15 cellular contexts compared by ENCODE assay signal in the genomic region with DNA sequence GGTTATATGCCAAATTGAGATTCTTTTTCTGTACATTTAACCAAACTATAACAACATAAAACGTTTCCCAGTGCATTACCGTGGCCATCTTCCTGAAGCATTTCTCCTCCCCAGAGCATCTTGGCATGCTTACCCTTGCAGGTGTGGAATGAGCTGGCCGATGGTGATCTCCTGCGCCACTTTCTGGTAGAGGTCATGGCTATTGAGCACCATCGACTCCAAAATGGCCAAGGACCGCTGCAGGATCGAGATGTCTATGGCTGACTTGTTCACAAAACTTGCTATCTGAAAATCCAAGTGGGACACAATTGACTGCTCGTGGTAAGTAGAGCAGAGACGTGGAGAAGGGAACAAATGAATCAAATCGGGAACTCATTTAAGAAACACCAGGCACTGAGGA.
DNase-seq lines count a peak whose midpoint lies in the region; ATAC-seq and TF ChIP-seq lines count a peak whose summit lies in the region.
"Had no signal": no experiment of that assay in that cellular context is flagged by ENCODE, and none has a peak within 500 bp of the region (broad histone marks: within the 10 kb centered on the region; RNA-seq: fewer than 3 reads in every experiment).

No MANE protein-coding gene starts in this region.

- no peaks in the 10 kb centered on the region for H3K9me3 ChIP-seq in neural progenitor cell (ENCODE audit: low read depth)
- H3K9me3 ChIP-seq: A549, BE2C, Caco-2 had no signal

- H3K4me2 ChIP-seq in GM23338 (peak overlapping the region; percentile 34; the same call in 1 of the 2 replicates), neural progenitor cell (no peak overlapping the region)
- H3K4me2 ChIP-seq: A549 had no signal

- no peaks in the 10 kb centered on the region for H3K36me3 ChIP-seq in GM23338 (ENCODE audit: insufficient read depth)
- H3K36me3 ChIP-seq in neural progenitor cell, result no peaks in the 10 kb centered on the region
- H3K36me3 ChIP-seq: BE2C had no signal

- 0 out of 2 replicates have a peak overlapping the region, but pooled peaks have one; percentile 20 for H3K27ac Mint-ChIP-seq in GM23338
- H3K27ac Mint-ChIP-seq in WTC11, result peak overlapping the region; percentile 14
- H3K27ac Mint-ChIP-seq in neural progenitor cell, result peak overlapping the region; percentile 46

- H3F3A ChIP-seq in GM23338 (replicated peaks; ENCODE audit: low read depth) (no peaks in the 10 kb centered on the region), neural progenitor cell (ENCODE audit: low read depth) (no peaks in the 10 kb centered on the region)

- CTCF ChIA-PET in WTC11 (lab: Charles Lee), result interaction anchor here (1.0 to 2.1 kb wide), 3 partner anchors 9 to 26 kb away, joined by 4 to 7 read pairs (median 6); no protein-coding TSS in a partner anchor

- H3K27me3 Mint-ChIP-seq in GM23338 (ENCODE audit: insufficient read depth, low read depth, poor library complexity), result no peaks in the 10 kb centered on the region
- H3K27me3 Mint-ChIP-seq in WTC11 (ENCODE audit: low read depth), result no peaks in the 10 kb centered on the region
- peaks cover 6% of the 10 kb centered on the region for H3K27me3 Mint-ChIP-seq in neural progenitor cell (ENCODE audit: insufficient read depth, low read depth)

- H3K4me1 ChIP-seq in GM23338 (ENCODE audit: insufficient read depth) (peaks cover 16% of the 10 kb centered on the region), neural progenitor cell (no peaks in the 10 kb centered on the region)
- H3K4me1 ChIP-seq: A549, BE2C, Caco-2 had no signal

- WGBS in lower leg skin, 2 donors, result 88 to 90% methylated on average over 10 of the region's 10 CpGs

- POLR2A ChIA-PET in WTC11 (lab: Charles Lee), result no interaction called here

- no peak for TF ChIP-seq CTCF in GM23338 (conservative IDR thresholded peaks at IDR 0.05; ENCODE audit: low read depth in 2 of 2)
- TF ChIP-seq CTCF in WTC11 (IDR thresholded peaks at IDR 0.05), result no peak
- TF ChIP-seq CTCF in neural progenitor cell (IDR thresholded peaks at IDR 0.05), result no peak
- no peak for TF ChIP-seq CTCF in lower leg skin (IDR thresholded peaks at IDR 0.05)

- H3K9me3 Mint-ChIP-seq in GM23338, result no peaks in the 10 kb centered on the region
- H3K9me3 Mint-ChIP-seq in WTC11, result no peaks in the 10 kb centered on the region
- H3K9me3 Mint-ChIP-seq in neural progenitor cell, result no peaks in the 10 kb centered on the region
- H3K9me3 Mint-ChIP-seq: CD8-positive, alpha-beta memory T cell had no signal

- no peak overlapping the region for H3K4me3 Mint-ChIP-seq in GM23338
- H3K4me3 Mint-ChIP-seq in WTC11, result no peak overlapping the region
- H3K4me3 Mint-ChIP-seq in neural progenitor cell, result no peak overlapping the region

- H3K9me2 ChIP-seq in GM23338 (ENCODE audit: insufficient read depth), result no peaks in the 10 kb centered on the region

- TF ChIP-seq POLR2A in lower leg skin (IDR thresholded peaks at IDR 0.05), result no peak

- H3K4me3 ChIP-seq in GM23338 (no peak overlapping the region), neural progenitor cell (no peak overlapping the region), lower leg skin (ENCODE audit: low read depth, poor library complexity, severe bottlenecking) (no peak overlapping the region)
- H3K4me3 ChIP-seq: A549 had no signal

- DNase-seq in GM23338 (ENCODE audit: low spot score) (no peak), WTC11 (ENCODE audit: low spot score) (no peak), neural progenitor cell (ENCODE audit: low spot score) (no peak), NCI-H345 (lab: John Stamatoyannopoulos, UW) (no peak), lower leg skin (ENCODE audit: low spot score in 2 of 2) (no peak)
- DNase-seq: BE2C; Caco-2; CD8-positive, alpha-beta memory T cell; DND-41; GDM1 had no signal

- H4K20me1 ChIP-seq in GM23338 (replicated peaks; ENCODE audit: insufficient read depth) (no peaks in the 10 kb centered on the region), neural progenitor cell (ENCODE audit: low read depth) (no peaks in the 10 kb centered on the region)

- no peak overlapping the region for H3K27ac ChIP-seq in GM23338 (ENCODE audit: low read depth)
- H3K27ac ChIP-seq in neural progenitor cell, result no peak overlapping the region
- H3K27ac ChIP-seq: A549, C4-2B, HL-60 had no signal

- no peaks in the 10 kb centered on the region for H3K27me3 ChIP-seq in GM23338 (ENCODE audit: insufficient read depth)
- H3K27me3 ChIP-seq in neural progenitor cell, result no peaks in the 10 kb centered on the region
- H3K27me3 ChIP-seq: BE2C had no signal

- ATAC-seq in GM23338 (no peak), WTC11 (no peak), GM21619 (IDR thresholded peaks at IDR 0.05; ENCODE audit: unreplicated experiment) (no peak)
- ATAC-seq: A549, HCT116 had no signal

- H3K9ac ChIP-seq in neural progenitor cell, result no peak overlapping the region

- H2AFZ ChIP-seq in GM23338 (no peak overlapping the region), neural progenitor cell (replicated peaks) (no peak overlapping the region)

- H3K79me2 ChIP-seq in GM23338 (replicated peaks; ENCODE audit: insufficient read depth) (no peaks in the 10 kb centered on the region), neural progenitor cell (ENCODE audit: low read depth) (no peaks in the 10 kb centered on the region)

- H3K4me1 Mint-ChIP-seq in GM23338, result peaks cover 29% of the 10 kb centered on the region
- peaks cover 26% of the 10 kb centered on the region for H3K4me1 Mint-ChIP-seq in WTC11
- peaks cover 3% of the 10 kb centered on the region for H3K4me1 Mint-ChIP-seq in neural progenitor cell

- H3K36me3 Mint-ChIP-seq in GM23338 (ENCODE audit: low read depth) (no peaks in the 10 kb centered on the region), WTC11 (no peaks in the 10 kb centered on the region), neural progenitor cell (no peaks in the 10 kb centered on the region)

- intact Hi-C loops in lower leg skin (cut with DNase I; ENCODE audit: low total_unique reads), result no loop called here

TF ChIP-seq in GM23338, 12 proteins besides CTCF, POLR2A, EP300 and RAD21 (continues in another document):
- no peak for TF ChIP-seq CREB1 (CRISPR knock-in tag; IDR thresholded peaks at IDR 0.05; ENCODE audit: low read depth)
- no peak for TF ChIP-seq NANOG (IDR thresholded peaks at IDR 0.05; ENCODE audit: borderline replicate concordance)

TF ChIP-seq in WTC11, 78 proteins besides CTCF, POLR2A, EP300 and RAD21 (continues in another document):
- TF ChIP-seq, protein P1, sequence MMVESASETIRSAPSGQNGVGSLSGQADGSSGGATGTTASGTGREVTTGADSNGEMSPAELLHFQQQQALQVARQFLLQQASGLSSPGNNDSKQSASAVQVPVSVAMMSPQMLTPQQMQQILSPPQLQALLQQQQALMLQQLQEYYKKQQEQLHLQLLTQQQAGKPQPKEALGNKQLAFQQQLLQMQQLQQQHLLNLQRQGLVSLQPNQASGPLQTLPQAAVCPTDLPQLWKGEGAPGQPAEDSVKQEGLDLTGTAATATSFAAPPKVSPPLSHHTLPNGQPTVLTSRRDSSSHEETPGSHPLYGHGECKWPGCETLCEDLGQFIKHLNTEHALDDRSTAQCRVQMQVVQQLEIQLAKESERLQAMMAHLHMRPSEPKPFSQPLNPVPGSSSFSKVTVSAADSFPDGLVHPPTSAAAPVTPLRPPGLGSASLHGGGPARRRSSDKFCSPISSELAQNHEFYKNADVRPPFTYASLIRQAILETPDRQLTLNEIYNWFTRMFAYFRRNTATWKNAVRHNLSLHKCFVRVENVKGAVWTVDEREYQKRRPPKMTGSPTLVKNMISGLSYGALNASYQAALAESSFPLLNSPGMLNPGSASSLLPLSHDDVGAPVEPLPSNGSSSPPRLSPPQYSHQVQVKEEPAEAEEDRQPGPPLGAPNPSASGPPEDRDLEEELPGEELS (CRISPR knock-in tag; IDR thresholded peaks at IDR 0.05), result no peak
- TF ChIP-seq HMGA2 (CRISPR knock-in tag; IDR thresholded peaks at IDR 0.05), result no peak
- TF ChIP-seq CBFB (CRISPR knock-in tag; IDR thresholded peaks at IDR 0.05; ENCODE audit: low read depth), result no peak
- no peak for TF ChIP-seq TEAD1 (CRISPR knock-in tag; IDR thresholded peaks at IDR 0.05)
- TF ChIP-seq PRRX2 (CRISPR knock-in tag; IDR thresholded peaks at IDR 0.05), result no peak
- TF ChIP-seq, protein P2, sequence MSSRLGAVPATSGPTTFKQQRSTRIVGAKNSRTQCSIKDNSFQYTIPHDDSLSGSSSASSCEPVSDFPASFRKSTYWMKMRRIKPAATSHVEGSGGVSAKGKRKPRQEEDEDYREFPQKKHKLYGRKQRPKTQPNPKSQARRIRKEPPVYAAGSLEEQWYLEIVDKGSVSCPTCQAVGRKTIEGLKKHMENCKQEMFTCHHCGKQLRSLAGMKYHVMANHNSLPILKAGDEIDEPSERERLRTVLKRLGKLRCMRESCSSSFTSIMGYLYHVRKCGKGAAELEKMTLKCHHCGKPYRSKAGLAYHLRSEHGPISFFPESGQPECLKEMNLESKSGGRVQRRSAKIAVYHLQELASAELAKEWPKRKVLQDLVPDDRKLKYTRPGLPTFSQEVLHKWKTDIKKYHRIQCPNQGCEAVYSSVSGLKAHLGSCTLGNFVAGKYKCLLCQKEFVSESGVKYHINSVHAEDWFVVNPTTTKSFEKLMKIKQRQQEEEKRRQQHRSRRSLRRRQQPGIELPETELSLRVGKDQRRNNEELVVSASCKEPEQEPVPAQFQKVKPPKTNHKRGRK (CRISPR knock-in tag; IDR thresholded peaks at IDR 0.05; ENCODE audit: borderline replicate concordance), result no peak
- TF ChIP-seq, protein P3, sequence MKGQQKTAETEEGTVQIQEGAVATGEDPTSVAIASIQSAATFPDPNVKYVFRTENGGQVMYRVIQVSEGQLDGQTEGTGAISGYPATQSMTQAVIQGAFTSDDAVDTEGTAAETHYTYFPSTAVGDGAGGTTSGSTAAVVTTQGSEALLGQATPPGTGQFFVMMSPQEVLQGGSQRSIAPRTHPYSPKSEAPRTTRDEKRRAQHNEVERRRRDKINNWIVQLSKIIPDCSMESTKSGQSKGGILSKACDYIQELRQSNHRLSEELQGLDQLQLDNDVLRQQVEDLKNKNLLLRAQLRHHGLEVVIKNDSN (CRISPR knock-in tag; IDR thresholded peaks at IDR 0.05), result no peak
- no peak for TF ChIP-seq GTF2I (CRISPR knock-in tag; conservative IDR thresholded peaks at IDR 0.05)
- no peak for TF ChIP-seq TP53 (CRISPR knock-in tag; IDR thresholded peaks at IDR 0.05)
- TF ChIP-seq, protein P4, sequence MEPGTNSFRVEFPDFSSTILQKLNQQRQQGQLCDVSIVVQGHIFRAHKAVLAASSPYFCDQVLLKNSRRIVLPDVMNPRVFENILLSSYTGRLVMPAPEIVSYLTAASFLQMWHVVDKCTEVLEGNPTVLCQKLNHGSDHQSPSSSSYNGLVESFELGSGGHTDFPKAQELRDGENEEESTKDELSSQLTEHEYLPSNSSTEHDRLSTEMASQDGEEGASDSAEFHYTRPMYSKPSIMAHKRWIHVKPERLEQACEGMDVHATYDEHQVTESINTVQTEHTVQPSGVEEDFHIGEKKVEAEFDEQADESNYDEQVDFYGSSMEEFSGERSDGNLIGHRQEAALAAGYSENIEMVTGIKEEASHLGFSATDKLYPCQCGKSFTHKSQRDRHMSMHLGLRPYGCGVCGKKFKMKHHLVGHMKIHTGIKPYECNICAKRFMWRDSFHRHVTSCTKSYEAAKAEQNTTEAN (CRISPR knock-in tag; IDR thresholded peaks at IDR 0.05), result no peak
- TF ChIP-seq NR2C2 (CRISPR knock-in tag; IDR thresholded peaks at IDR 0.05), result no peak
